ENCODE assay signal across 9 cellular contexts in genomic region chr15:74955017-74955416, GRCh38. TPM values are rescaled to one million over a fixed set of nuclear protein-coding genes. Genes with fewer than 3 reads are reported as not detected.
DNase-seq lines count a peak whose midpoint lies in the region; ATAC-seq and TF ChIP-seq lines count a peak whose summit lies in the region.
"Had no signal": no experiment of that assay in that cellular context is flagged by ENCODE, and none has a peak within 500 bp of the region (broad histone marks: within the 10 kb centered on the region; RNA-seq: fewer than 3 reads in every experiment).

No MANE protein-coding gene starts in this region.

- H3K9me3 Mint-ChIP-seq in CD4-positive, CD25-positive, alpha-beta regulatory T cell = peaks cover 0 to 4% (median 0%) of the 10 kb centered on the region in 7 donors

- H3K36me3 ChIP-seq in CD4-positive, CD25-positive, alpha-beta regulatory T cell (ENCODE audit: control insufficient read depth, insufficient read depth, low read length) = no peaks in the 10 kb centered on the region
- no peaks in the 10 kb centered on the region for H3K36me3 ChIP-seq in Karpas-422 (ENCODE audit: insufficient read depth, low read length)
- H3K36me3 ChIP-seq in mucosa of stomach (ENCODE audit: control insufficient read depth, insufficient read depth, low read length) = no peaks in the 10 kb centered on the region

- peaks cover 0 to 33% (median 9%) of the 10 kb centered on the region in 4 donors for H3K4me1 Mint-ChIP-seq in CD4-positive, CD25-positive, alpha-beta regulatory T cell

- no peak overlapping the region for H2AFZ ChIP-seq in Karpas-422 (ENCODE audit: low read length)

- H3K9ac ChIP-seq in Karpas-422 (ENCODE audit: low read length) (peak overlapping the region; percentile 68), mucosa of stomach (ENCODE audit: low read length) (peak overlapping the region; percentile 65)

- H3K79me2 ChIP-seq in Karpas-422 (ENCODE audit: low read length) = no peaks in the 10 kb centered on the region

- DNase-seq in CD4-positive, CD25-positive, alpha-beta regulatory T cell = no peak
- no peak for DNase-seq in Karpas-422
- peak in 1 of 2 donors; percentile 36 for DNase-seq in cardiac fibroblast (ENCODE audit: low read depth in 2 of 2)
- no peak for DNase-seq in activated gamma-delta T cell (lab: John Stamatoyannopoulos, UW)
- no peak for DNase-seq in effector CD4-positive, alpha-beta T cell
- no peak for DNase-seq in HuH-7.5 (ENCODE audit: low spot score)

- peak overlapping the region; percentile 99 for H3K4me2 ChIP-seq in Karpas-422 (ENCODE audit: low read depth, low read length, poor library complexity, severe bottlenecking)

- H3K27ac ChIP-seq in CD4-positive, CD25-positive, alpha-beta regulatory T cell (ENCODE audit: insufficient read depth, low read length, poor library complexity, severe bottlenecking) = no peak overlapping the region
- no peak overlapping the region for H3K27ac ChIP-seq in Karpas-422 (ENCODE audit: low read length)

- H3K27me3 Mint-ChIP-seq in CD4-positive, CD25-positive, alpha-beta regulatory T cell = peaks cover 32% of the 10 kb centered on the region

- H3K36me3 Mint-ChIP-seq in CD4-positive, CD25-positive, alpha-beta regulatory T cell = no peaks in the 10 kb centered on the region

- H3K9me3 ChIP-seq in CD4-positive, CD25-positive, alpha-beta regulatory T cell (ENCODE audit: control insufficient read depth in 2 of 2, low read length in 2 of 2) = no peaks in the 10 kb centered on the region
- no peaks in the 10 kb centered on the region for H3K9me3 ChIP-seq in Karpas-422 (ENCODE audit: low read length)
- no peaks in the 10 kb centered on the region for H3K9me3 ChIP-seq in mucosa of stomach (ENCODE audit: control insufficient read depth, low read length)

- peaks cover 35% of the 10 kb centered on the region for H3K4me1 ChIP-seq in CD4-positive, CD25-positive, alpha-beta regulatory T cell (ENCODE audit: control insufficient read depth, insufficient read depth, low read length, poor library complexity, severe bottlenecking)
- H3K4me1 ChIP-seq in Karpas-422 (ENCODE audit: low read length) (peaks cover 55% of the 10 kb centered on the region), mucosa of stomach (ENCODE audit: control insufficient read depth, insufficient read depth, low read length) (peaks cover 47% of the 10 kb centered on the region)

- H3K9me2 ChIP-seq in Karpas-422 (replicated peaks; ENCODE audit: insufficient read depth, low read length) = no peaks in the 10 kb centered on the region

- ATAC-seq in CD4-positive, CD25-positive, alpha-beta regulatory T cell (ENCODE audit: low read depth in 2 of 2) = no peak
- no peak for ATAC-seq in GM21390 (IDR thresholded peaks at IDR 0.05; ENCODE audit: unreplicated experiment)
- ATAC-seq: activated CD4-positive, CD25-positive, alpha-beta regulatory T cell treated with anti-CD3 and anti-CD28 coated beads, Interleukin-2, amount 50 U/mL, for 24 hours had no signal

- TF ChIP-seq CTCF in cardiac fibroblast (IDR thresholded peaks at IDR 0.05; ENCODE audit: low read depth, low read length) = no peak

- no peak overlapping the region for H3K27ac Mint-ChIP-seq in CD4-positive, CD25-positive, alpha-beta regulatory T cell

- peaks cover 7% of the 10 kb centered on the region for H3K27me3 ChIP-seq in CD4-positive, CD25-positive, alpha-beta regulatory T cell (ENCODE audit: control insufficient read depth, insufficient read depth, low read length)
- no peaks in the 10 kb centered on the region for H3K27me3 ChIP-seq in Karpas-422 (ENCODE audit: low read length)
- H3K27me3 ChIP-seq in mucosa of stomach (ENCODE audit: control insufficient read depth, insufficient read depth, low read length) = peaks cover 17% of the 10 kb centered on the region

- peaks cover 23% of the 10 kb centered on the region for H4K20me1 ChIP-seq in Karpas-422 (ENCODE audit: insufficient read depth, low read depth, low read length)

- H3K4me3 ChIP-seq in CD4-positive, CD25-positive, alpha-beta regulatory T cell (ENCODE audit: low read depth, low read length) = no peak overlapping the region
- H3K4me3 ChIP-seq in Karpas-422 (ENCODE audit: low read length) (peak overlapping the region; percentile 68; the same call in 1 of the 2 replicates), cardiac fibroblast (replicated peaks in 1 of 2; ENCODE audit: low read depth in 2 of 2, low read length in 2 of 2) (peak overlapping the region; percentile 57 to 72), mucosa of stomach (ENCODE audit: low read length) (no peak overlapping the region)

- peak overlapping the region in 3 of 4 donors; percentile 36 to 46 (median 44) for H3K4me3 Mint-ChIP-seq in CD4-positive, CD25-positive, alpha-beta regulatory T cell

RNA-seq across cellular contexts. Expression of gene RPP25, which starts 1.6 kb away (rescaled TPM):
- total RNA-seq in CD4-positive, CD25-positive, alpha-beta regulatory T cell = 0.54 TPM
- 1 to 10 TPM; 1.6 to 4.6 (median 2.8) TPM for polyA plus RNA-seq in CD4-positive, CD25-positive, alpha-beta regulatory T cell
- total RNA-seq in Karpas-422 (2014; rRNA removed; shearing (Covaris generic); ENCODE audit: low replicate concordance) = 4.1 and 8.1 TPM in 2 replicates

RNA-seq across cellular contexts. Expression of gene COX5A, which starts 17.1 kb away (rescaled TPM):
- total RNA-seq in CD4-positive, CD25-positive, alpha-beta regulatory T cell = 91.8 TPM
- polyA plus RNA-seq in CD4-positive, CD25-positive, alpha-beta regulatory T cell = 100 to 1,000 TPM; 383 to 512 (median 449) TPM
- 135 and 229 TPM in 2 replicates for total RNA-seq in Karpas-422 (2014; rRNA removed; shearing (Covaris generic); ENCODE audit: low replicate concordance)

RNA-seq across cellular contexts. Expression of gene SCAMP5, which starts 40.3 kb away (rescaled TPM):
- total RNA-seq in CD4-positive, CD25-positive, alpha-beta regulatory T cell = 1.3 TPM
- polyA plus RNA-seq in CD4-positive, CD25-positive, alpha-beta regulatory T cell = under 1 TPM in 2 of 4 donors, not detected in 2; 0.20 to 0.25 TPM
- total RNA-seq in Karpas-422 (2014; rRNA removed; shearing (Covaris generic); ENCODE audit: low replicate concordance) = 46.6 and 54.0 TPM in 2 replicates

RNA-seq across cellular contexts. Expression of gene FAM219B, which starts 48.4 kb away (rescaled TPM):
- total RNA-seq in CD4-positive, CD25-positive, alpha-beta regulatory T cell = 79.7 TPM
- polyA plus RNA-seq in CD4-positive, CD25-positive, alpha-beta regulatory T cell = 10 to 100 TPM; 22.0 to 26.9 (median 24.8) TPM
- 58.8 and 69.5 TPM in 2 replicates for total RNA-seq in Karpas-422 (2014; rRNA removed; shearing (Covaris generic); ENCODE audit: low replicate concordance)

Comparison
In these comparisons a context has a peak if more than half of its experiments do, and no peak if none do; other contexts are left out.
1. H3K4me3 ChIP-seq: peak in Karpas-422 (single experiment) and cardiac fibroblast (2 of 2); none in CD4-positive, CD25-positive, alpha-beta regulatory T cell (single experiment) and mucosa of stomach (single experiment).
2. RNA of gene SCAMP5, which starts 40.3 kb away (total RNA-seq): 46.6 to 54.0 TPM in Karpas-422; 1.3 TPM in CD4-positive, CD25-positive, alpha-beta regulatory T cell (single experiment); every median in the first group is over 10 times any median in the second.